In genomic region chr4:190040873-190041272, GRCh38 we compare ENCODE assay signal across 6 cellular contexts. TPM values are rescaled to one million over a fixed set of nuclear protein-coding genes. Genes with fewer than 3 reads are reported as not detected.
"Had no signal": no experiment of that assay in that cellular context is flagged by ENCODE, and none has a peak within 500 bp of the region (broad histone marks: within the 10 kb centered on the region; RNA-seq: fewer than 3 reads in every experiment).

No MANE protein-coding gene starts in this region.

RNA-seq across cellular contexts. Expression of gene FRG2, which starts 13.8 kb away (rescaled TPM):
- total RNA-seq: GM23248, H1, H7, H9, HFFc6 had no signal
- polyA plus RNA-seq: H1 had no signal

RNA-seq across cellular contexts. Expression of gene DBET, which starts 23.4 kb away (rescaled TPM):
- total RNA-seq: GM23248, H1, H4, H7, H9, HFFc6 had no signal
- polyA plus RNA-seq: GM23248, H1 had no signal
